19 cellular contexts compared by ENCODE assay signal in the genomic region with DNA sequence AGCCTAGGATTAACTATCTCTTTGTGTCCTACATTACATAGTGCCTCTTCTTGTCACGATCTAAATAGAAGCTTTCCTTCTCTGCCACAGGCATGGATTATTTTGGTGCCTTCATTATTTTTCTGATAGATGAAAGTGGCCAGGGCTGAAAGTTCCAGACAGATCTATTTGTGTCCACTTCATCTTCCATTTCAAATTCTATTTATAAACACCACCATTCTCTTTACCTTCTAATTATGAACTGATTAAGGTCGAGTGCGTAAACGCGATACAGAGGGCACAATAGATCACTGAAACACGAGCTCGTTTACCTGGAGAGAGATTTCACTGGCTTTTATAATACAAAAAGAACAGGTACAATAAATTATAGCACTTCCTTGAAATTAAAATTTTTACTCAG.
"Had no signal": no experiment of that assay in that cellular context is flagged by ENCODE, and none has a peak within 500 bp of the region (broad histone marks: within the 10 kb centered on the region; RNA-seq: fewer than 3 reads in every experiment).

No MANE protein-coding gene starts in this region.

- ATAC-seq: esophagus mucosa, gastroesophageal sphincter, left lobe of liver, lower lobe of right lung, natural killer cell had no signal

- DNase-seq: dorsolateral prefrontal cortex; effector CD8-positive, alpha-beta T cell; glutamatergic neuron; islet precursor cell; lower lobe of right lung; natural killer cell; posterior cingulate gyrus; small intestine; stimulated activated CD4-positive, alpha-beta T cell treated with anti-CD3 and anti-CD28 coated beads, Interleukin-12 subunit alpha, Interleukin-12 subunit beta, amount 100 ng/mL, for 4 hours; stimulated activated naive CD4-positive, alpha-beta T cell; stomach; substantia nigra; transverse colon had no signal

- H3K4me3 ChIP-seq: coronary artery, dorsolateral prefrontal cortex, gastroesophageal sphincter, lower lobe of right lung, right atrium auricular region, stomach, thoracic aorta, transverse colon had no signal

- H3K9me3 ChIP-seq: thoracic aorta, transverse colon had no signal

- H3K4me1 ChIP-seq: gastroesophageal sphincter, lower lobe of right lung, right atrium auricular region, stomach, transverse colon had no signal

- H3K27ac ChIP-seq: coronary artery, dorsolateral prefrontal cortex, gastroesophageal sphincter, lower lobe of right lung, right atrium auricular region, stomach, thoracic aorta, transverse colon had no signal

- H3K36me3 ChIP-seq: gastroesophageal sphincter, lower lobe of right lung, right atrium auricular region, stomach, thoracic aorta, transverse colon had no signal

- H3K27me3 ChIP-seq: gastroesophageal sphincter, right atrium auricular region, stomach, transverse colon had no signal
